ENCODE assay signal across 14 cellular contexts in genomic region chr14:34035177-34035933, GRCh38.
DNase-seq lines count a peak whose midpoint lies in the region; ATAC-seq, FAIRE-seq and TF ChIP-seq lines count a peak whose summit lies in the region.
"Had no signal": no experiment of that assay in that cellular context is flagged by ENCODE, and none has a peak within 500 bp of the region (broad histone marks: within the 10 kb centered on the region; RNA-seq: fewer than 3 reads in every experiment).

No MANE protein-coding gene starts in this region.

- no TSS peak for BruUV-seq in MCF 10A (replicated peaks; lab: Mats Ljungman, UMichigan)

- no peaks in the 10 kb centered on the region for H3K9me1 ChIP-seq in keratinocyte (ENCODE audit: control insufficient read depth, extremely low read depth, insufficient read depth, low read length)

- H3K4me3 ChIP-seq in MG63 (no peak overlapping the region), keratinocyte (ENCODE audit: control insufficient read depth in 2 of 3, extremely low read depth in 1 of 3, insufficient read depth in 2 of 3, low read depth in 1 of 3, low read length in 3 of 3) (no peak overlapping the region), stomach smooth muscle (ENCODE audit: low read length in 2 of 2) (no peak overlapping the region)

- peaks cover 18% of the 10 kb centered on the region for H3K4me1 ChIP-seq in keratinocyte (ENCODE audit: control insufficient read depth, extremely low read depth, insufficient read depth, low read length)
- H3K4me1 ChIP-seq in stomach smooth muscle (ENCODE audit: control insufficient read depth, insufficient read depth, low read length): peaks cover 17% of the 10 kb centered on the region

- peak; percentile 82 for FAIRE-seq in keratinocyte (lab: Jason Lieb, UNC)
- FAIRE-seq: G401.6 had no signal

- H3K27me3 ChIP-seq in MG63: no peaks in the 10 kb centered on the region
- no peaks in the 10 kb centered on the region for H3K27me3 ChIP-seq in keratinocyte (ENCODE audit: control insufficient read depth, extremely low read depth, insufficient read depth, low read length)
- H3K27me3 ChIP-seq in stomach smooth muscle (ENCODE audit: control insufficient read depth in 1 of 2, insufficient read depth in 2 of 2, low read length in 2 of 2): no peaks in the 10 kb centered on the region

- H3K27ac ChIP-seq in keratinocyte (ENCODE audit: control insufficient read depth, insufficient read depth, low read length): peak overlapping the region; percentile 75
- peak overlapping the region; percentile 24 for H3K27ac ChIP-seq in stomach smooth muscle (ENCODE audit: low read length)
- H3K27ac ChIP-seq: C4-2B had no signal

- POLR2A ChIA-PET in MCF 10A (lab: Yijun Ruan, JAX): interaction anchor here (0.6 to 2.5 kb wide), 10 partner anchors 17 to 328 kb away, joined by 3 to 10 read pairs (median 3); no protein-coding TSS in a partner anchor

- H3K4me1 Mint-ChIP-seq in MCF 10A (ENCODE audit: insufficient read depth, unreplicated experiment): peaks cover 34% of the 10 kb centered on the region
- H3K4me1 Mint-ChIP-seq in stimulated activated memory B cell treated with anti-CD40 and anti-IgM and Interleukin-4, amounts not matched to agents 10 μg/mL and 1 μg/mL and 100 μg/mL, for 72 hours: no peaks in the 10 kb centered on the region

- H3K9ac ChIP-seq in keratinocyte (ENCODE audit: control insufficient read depth, extremely low read depth, insufficient read depth, low read length): peak overlapping the region; percentile 63
- H3K9ac ChIP-seq in stomach smooth muscle (ENCODE audit: low read length in 2 of 2): no peak overlapping the region

- no peaks in the 10 kb centered on the region for H3K36me3 ChIP-seq in MG63
- no peaks in the 10 kb centered on the region for H3K36me3 ChIP-seq in keratinocyte (ENCODE audit: control insufficient read depth in 2 of 2, extremely low read depth in 1 of 2, insufficient read depth in 2 of 2, low read length in 2 of 2)
- H3K36me3 ChIP-seq in stomach smooth muscle (ENCODE audit: control insufficient read depth in 2 of 2, insufficient read depth in 2 of 2, low read length in 2 of 2): no peaks in the 10 kb centered on the region

- TF ChIP-seq CTCF in MCF 10A (IDR thresholded peaks at IDR 0.05; ENCODE audit: unreplicated experiment) (no peak), keratinocyte (optimal IDR thresholded peaks at IDR 0.05 in 1 of 3, IDR thresholded peaks at IDR 0.05 in 1 of 3, conservative IDR thresholded peaks at IDR 0.05 in 1 of 3; ENCODE audit: extremely low read depth in 1 of 3, insufficient read depth in 2 of 3, low read length in 3 of 3) (no peak)

- ATAC-seq in stimulated activated memory B cell treated with anti-CD40 and anti-IgM and Interleukin-4, amounts not matched to agents 10 μg/mL and 1 μg/mL and 100 μg/mL, for 72 hours: no peak
- ATAC-seq in GM18511 (IDR thresholded peaks at IDR 0.05; ENCODE audit: unreplicated experiment): no peak
- ATAC-seq: activated CD4-positive, CD25-positive, alpha-beta regulatory T cell treated with anti-CD3 and anti-CD28 coated beads, Interleukin-2, amount 50 U/mL, for 24 hours; activated T-cell treated with anti-CD3 and anti-CD28 coated beads, Interleukin-2, amount 50 U/mL, for 4 hours; stimulated activated naive CD8-positive, alpha-beta T cell treated with anti-CD3 and anti-CD28 coated beads, Interleukin-15, Interleukin-2, amounts not matched to agents 100 U/mL and 50 U/mL, for 24 hours had no signal

- no peaks in the 10 kb centered on the region for H3K9me3 Mint-ChIP-seq in MCF 10A (ENCODE audit: unreplicated experiment)
- no peaks in the 10 kb centered on the region for H3K9me3 Mint-ChIP-seq in stimulated activated memory B cell treated with anti-CD40 and anti-IgM and Interleukin-4, amounts not matched to agents 10 μg/mL and 1 μg/mL and 100 μg/mL, for 72 hours
- H3K9me3 Mint-ChIP-seq: activated T-cell treated with anti-CD3 and anti-CD28 coated beads, Interleukin-2, amount 50 U/mL, for 4 hours had no signal

- CTCF ChIA-PET in MCF 10A (lab: Yijun Ruan, JAX): interaction anchor here (0.9 to 1.6 kb wide), 3 partner anchors 25 to 296 kb away, joined by 3 to 7 read pairs (median 4); no protein-coding TSS in a partner anchor

- H3K27me3 Mint-ChIP-seq in MCF 10A (ENCODE audit: insufficient read depth, unreplicated experiment): no peaks in the 10 kb centered on the region
- no peaks in the 10 kb centered on the region for H3K27me3 Mint-ChIP-seq in stimulated activated memory B cell treated with anti-CD40 and anti-IgM and Interleukin-4, amounts not matched to agents 10 μg/mL and 1 μg/mL and 100 μg/mL, for 72 hours

- peak overlapping the region; percentile 94 for H3K27ac Mint-ChIP-seq in MCF 10A (ENCODE audit: low read depth, unreplicated experiment)
- no peak overlapping the region for H3K27ac Mint-ChIP-seq in stimulated activated memory B cell treated with anti-CD40 and anti-IgM and Interleukin-4, amounts not matched to agents 10 μg/mL and 1 μg/mL and 100 μg/mL, for 72 hours

- DNase-seq in MG63: peak; percentile 92
- DNase-seq in MCF 10A (ENCODE audit: unreplicated experiment): peak; percentile 80
- DNase-seq in keratinocyte (ENCODE audit: low read depth, low spot score): peak; percentile 83
- DNase-seq in GM19238 (ENCODE audit: insufficient read length, low spot score): no peak
- no peak for DNase-seq in hippocampal formation (lab: John Stamatoyannopoulos, UW)
- DNase-seq: activated T-cell treated with anti-CD3 and anti-CD28 coated beads, Interleukin-2, amount 50 U/mL, for 4 hours; NCI-H1694 treated with DMSO at 0.1 percent for 48 hours; stimulated activated naive CD8-positive, alpha-beta T cell treated with anti-CD3 and anti-CD28 coated beads, Interleukin-15, Interleukin-2, amounts not matched to agents 100 U/mL and 50 U/mL, for 24 hours had no signal

- H3K79me2 ChIP-seq in keratinocyte (ENCODE audit: control insufficient read depth, insufficient read depth, low read length): no peaks in the 10 kb centered on the region

- H4K20me1 ChIP-seq in keratinocyte (ENCODE audit: control insufficient read depth, extremely low read depth, insufficient read depth, low read length): no peaks in the 10 kb centered on the region

- H3K4me3 Mint-ChIP-seq in MCF 10A (ENCODE audit: unreplicated experiment): no peak overlapping the region
- no peak overlapping the region for H3K4me3 Mint-ChIP-seq in stimulated activated memory B cell treated with anti-CD40 and anti-IgM and Interleukin-4, amounts not matched to agents 10 μg/mL and 1 μg/mL and 100 μg/mL, for 72 hours
- H3K4me3 Mint-ChIP-seq: activated T-cell treated with anti-CD3 and anti-CD28 coated beads, Interleukin-2, amount 50 U/mL, for 4 hours had no signal

- H2AFZ ChIP-seq in keratinocyte (ENCODE audit: control insufficient read depth, low read length): peak overlapping the region; percentile 39

- intact Hi-C loops in MCF 10A (cut with micrococcal nuclease): no loop called here

- H3K36me3 Mint-ChIP-seq in MCF 10A (ENCODE audit: insufficient read depth, unreplicated experiment): no peaks in the 10 kb centered on the region
- no peaks in the 10 kb centered on the region for H3K36me3 Mint-ChIP-seq in stimulated activated memory B cell treated with anti-CD40 and anti-IgM and Interleukin-4, amounts not matched to agents 10 μg/mL and 1 μg/mL and 100 μg/mL, for 72 hours

- dilution Hi-C loops in keratinocyte (cut with MboI; ENCODE audit: extremely low pct_ligation_motif_present, low sequenced_read_pairs): no loop called here

- H3K9me3 ChIP-seq in MG63 (no peaks in the 10 kb centered on the region), keratinocyte (ENCODE audit: control insufficient read depth, low read depth, low read length) (no peaks in the 10 kb centered on the region), stomach smooth muscle (ENCODE audit: control insufficient read depth in 2 of 2, low read length in 2 of 2) (no peaks in the 10 kb centered on the region)

- peak overlapping the region; percentile 49 for H3K4me2 ChIP-seq in keratinocyte (ENCODE audit: control insufficient read depth, extremely low read depth, insufficient read depth, low read depth, low read length)

Comparison
In these comparisons a context has a peak if more than half of its experiments do, and no peak if none do; other contexts are left out.
1. DNase-seq: peak in MG63 (single experiment), MCF 10A (single experiment) and keratinocyte (single experiment); none in GM19238 (single experiment) and hippocampal formation (0 of 2).